In genomic region chr10:127196227-127196954, GRCh38 we compare ENCODE assay signal across 9 cellular contexts. TPM values are rescaled to one million over a fixed set of nuclear protein-coding genes. Genes with fewer than 3 reads are reported as not detected.
DNase-seq lines count a peak whose midpoint lies in the region; TF ChIP-seq lines count a peak whose summit lies in the region.
"Had no signal": no experiment of that assay in that cellular context is flagged by ENCODE, and none has a peak within 500 bp of the region (broad histone marks: within the 10 kb centered on the region; RNA-seq: fewer than 3 reads in every experiment).

TSS of gene INSYN2A (minus strand) at chr10:127196591. CDS start at chr10:127176395, 20,196 bp downstream.

- no peak within 1 kb of the TSS for H4K8ac ChIP-seq in neuronal stem cell (ENCODE audit: low read depth, low read length)

- no peak within 1 kb of the TSS for H2BK120ac ChIP-seq in neuronal stem cell (ENCODE audit: low read depth, low read length)

- H2BK15ac ChIP-seq in neuronal stem cell (ENCODE audit: low read length) = no peak within 1 kb of the TSS

- peak within 1 kb of the TSS; percentile 71 for H3K18ac ChIP-seq in neuronal stem cell (ENCODE audit: low read length)

- no peak for DNase-seq in BJ (ENCODE audit: low read depth)
- DNase-seq in NCI-H460 (ENCODE audit: extremely low read depth, low read depth) = peak; percentile 18
- DNase-seq in fibroblast of peridontal ligament (ENCODE audit: extremely low read depth) = peak; percentile 33
- DNase-seq in neuronal stem cell (ENCODE audit: low spot score) = peak; percentile 58
- DNase-seq in COLO829 (ENCODE audit: low spot score) = no peak
- no peak for DNase-seq in HuH-7.5 (ENCODE audit: low spot score)
- no peak for DNase-seq in NCI-H187 treated with DMSO at 0.1 percent for 48 hours (lab: John Stamatoyannopoulos, UW)
- no peak for DNase-seq in GF-D8 (lab: John Stamatoyannopoulos, UW)

- H3K4me2 ChIP-seq in neuronal stem cell (ENCODE audit: insufficient read depth, low read length, poor library complexity, severe bottlenecking) = peak within 1 kb of the TSS; percentile 98

- no CpG with 5 or more reads among the region's 89 CpGs for WGBS in neuronal stem cell (ENCODE audit: extremely low coverage in 2 of 2, insufficient read length in 2 of 2, insufficient replicate concordance in 1 of 2), 2 donors

- H3K36me3 ChIP-seq in BJ (ENCODE audit: control insufficient read depth, insufficient read depth, low read length) = peaks cover 3% of the 10 kb centered on the region
- peaks cover 0 to 2% of the 10 kb centered on the region in 2 donors for H3K36me3 ChIP-seq in neuronal stem cell (replicated peaks in 1 of 2; ENCODE audit: control insufficient read depth in 2 of 2, insufficient read depth in 2 of 2, low read length in 2 of 2)
- H3K36me3 ChIP-seq: adrenal gland had no signal

- H3K14ac ChIP-seq in neuronal stem cell (ENCODE audit: low read length) = peak within 1 kb of the TSS; percentile 84

- H2AFZ ChIP-seq in neuronal stem cell (ENCODE audit: low read length) = peak within 1 kb of the TSS; percentile 90

- peak; percentile 39 for TF ChIP-seq CTCF in BJ (IDR thresholded peaks at IDR 0.05; ENCODE audit: insufficient read depth, low read depth, low read length)

- H3K9me3 ChIP-seq in neuronal stem cell (replicated peaks in 1 of 2; ENCODE audit: control insufficient read depth in 2 of 2, insufficient read depth in 1 of 2, low read depth in 1 of 2, low read length in 2 of 2) = no peaks in the 10 kb centered on the region
- H3K9me3 ChIP-seq: adrenal gland had no signal

- H3K4me3 ChIP-seq in BJ (ENCODE audit: low read depth, low read length) (peak within 1 kb of the TSS; percentile 39), neuronal stem cell (ENCODE audit: low read length in 2 of 2) (peak within 1 kb of the TSS; percentile 59 to 78)

- no peak within 1 kb of the TSS for H2AK5ac ChIP-seq in neuronal stem cell (ENCODE audit: low read depth, low read length)

- CTCF ChIA-PET in BJ (lab: Yijun Ruan, JAX) = interaction anchor here (1.1 kb wide), 1 partner anchor 242 kb away, joined by 3 read pairs; no protein-coding TSS in a partner anchor

- H3K9ac ChIP-seq in neuronal stem cell (ENCODE audit: low read depth, low read length, poor library complexity) = peak within 1 kb of the TSS; percentile 88

- H4K91ac ChIP-seq in neuronal stem cell (ENCODE audit: low read depth, low read length, poor library complexity) = no peak within 1 kb of the TSS

- POLR2A ChIA-PET in BJ (lab: Charles Lee) = no interaction called here

- H3K27me3 ChIP-seq in BJ (ENCODE audit: control insufficient read depth, insufficient read depth, low read length) = no peaks in the 10 kb centered on the region
- peaks cover 5 to 36% (median 10%) of the 10 kb centered on the region in 3 experiments for H3K27me3 ChIP-seq in neuronal stem cell (ENCODE audit: control insufficient read depth in 3 of 3, insufficient read depth in 3 of 3, low read depth in 1 of 3, low read length in 3 of 3)

- H2BK12ac ChIP-seq in neuronal stem cell (ENCODE audit: low read length) = no peak within 1 kb of the TSS

- H3K23ac ChIP-seq in neuronal stem cell (ENCODE audit: low read depth, low read length, poor library complexity) = no peak within 1 kb of the TSS

- H2BK5ac ChIP-seq in neuronal stem cell (ENCODE audit: low read length) = no peak within 1 kb of the TSS

- no peaks in the 10 kb centered on the region for H3K79me1 ChIP-seq in neuronal stem cell (ENCODE audit: low read depth, low read length)

- H3K27ac ChIP-seq in neuronal stem cell (replicated peaks; ENCODE audit: low read length) = no peak within 1 kb of the TSS
- H3K27ac ChIP-seq: adrenal gland had no signal

- H3K4ac ChIP-seq in neuronal stem cell (ENCODE audit: low read length) = no peak within 1 kb of the TSS

- peaks cover 0 to 6% of the 10 kb centered on the region in 2 donors for H3K4me1 ChIP-seq in neuronal stem cell (ENCODE audit: control insufficient read depth in 2 of 2, insufficient read depth in 1 of 2, low read depth in 1 of 2, low read length in 2 of 2)

RNA-seq across cellular contexts. Expression of gene INSYN2A, which starts in this region (rescaled TPM):
- 0.04 and 0.06 TPM in 2 replicates for polyA plus RNA-seq in BJ (2011; rRNA removed)
- polyA minus RNA-seq in BJ (2011; rRNA and poly(A)+ RNA removed) = 0.05 and 0.10 TPM in 2 replicates
- 0.12 and 0.17 TPM in 2 replicates for total RNA-seq in NCI-H460 (2014; rRNA removed; shearing (Covaris generic))
- 0.24 TPM in 1 of 2 replicates, not detected in the other for polyA plus RNA-seq in NCI-H460 (2014; cell fraction: nucleus; rRNA removed)
- polyA plus RNA-seq in neuronal stem cell (2013, experiment 1 of 2) = 0.04 TPM
- polyA plus RNA-seq in neuronal stem cell (2013, experiment 2 of 2) = 0.03 TPM
- total RNA-seq: adrenal gland had no signal

Comparison
In these comparisons a context has a peak if more than half of its experiments do, and no peak if none do; other contexts are left out.
1. Peak in DNase-seq in NCI-H460; RNA of the gene not detected or under 1 TPM.
2. DNase-seq: peak in fibroblast of peridontal ligament (single experiment) and neuronal stem cell (single experiment); none in BJ (single experiment), COLO829 (single experiment), HuH-7.5 (single experiment), NCI-H187 treated with DMSO at 0.1 percent for 48 hours (single experiment) and GF-D8 (single experiment).